In the genomic region with DNA sequence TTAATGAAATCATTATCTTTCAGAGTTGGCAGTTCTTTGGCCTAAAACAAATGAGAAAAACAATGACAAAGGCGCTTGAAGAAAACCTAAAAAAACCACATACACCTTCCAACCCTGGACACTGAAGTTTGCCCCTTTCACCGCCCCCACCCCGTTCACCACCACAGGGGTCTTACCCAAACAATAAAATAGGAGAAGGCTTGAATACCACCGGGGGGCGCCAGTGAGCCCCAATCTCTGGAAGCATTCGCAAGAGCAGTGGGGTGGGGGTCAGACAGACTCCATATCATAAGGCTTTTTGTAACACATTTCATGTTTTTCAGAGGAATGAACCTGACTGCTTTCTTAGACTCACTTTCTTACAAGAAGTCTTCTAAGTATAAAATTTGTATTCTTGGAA, we compare ENCODE assay signal across 8 cellular contexts.
A peak's percentile ranks its signal among the peaks of the same experiment; 100 is the strongest.
DNase-seq lines count a peak whose midpoint lies in the region; ATAC-seq and TF ChIP-seq lines count a peak whose summit lies in the region.

No MANE protein-coding gene starts in this region.

- no peak overlapping the region for H3K9ac ChIP-seq in HCT116 (ENCODE audit: low read length)

- H4K20me1 ChIP-seq in HCT116 (ENCODE audit: insufficient read depth) = no peaks in the 10 kb centered on the region

- no peaks in the 10 kb centered on the region for H3K79me2 ChIP-seq in HCT116 (ENCODE audit: insufficient read depth, low read length)

- H3K4me1 Mint-ChIP-seq in activated B cell treated with CpG ODN at 0.5 μM for 24 hours (peaks cover 3% of the 10 kb centered on the region), mesothelial cell of epicardium (peaks cover 50% of the 10 kb centered on the region)
- H3K4me1 Mint-ChIP-seq in stimulated activated naive B cell treated with anti-CD40 and anti-IgM and Interleukin-4, amounts not matched to agents 10 μg/mL and 1 μg/mL and 100 μg/mL, for 72 hours = peaks cover 1 to 9% of the 10 kb centered on the region in 2 donors

- peak; percentile 54 for DNase-seq in ACHN
- peak; percentile 16 for DNase-seq in HCT116 (ENCODE audit: low read depth, low spot score)
- peak; percentile 50 for DNase-seq in activated B cell treated with CpG ODN at 0.5 μM for 24 hours
- peak; percentile 44 to 47 for DNase-seq in cardiac fibroblast (ENCODE audit: low read depth in 2 of 2)
- peak; percentile 44 to 63 for DNase-seq in mesothelial cell of epicardium (ENCODE audit: low spot score in 2 of 2, unreplicated experiment in 2 of 2)
- DNase-seq in stimulated activated naive B cell treated with anti-CD40 and anti-IgM and Interleukin-4, amounts not matched to agents 10 μg/mL and 1 μg/mL and 100 μg/mL, for 72 hours = peak; percentile 21
- no peak for DNase-seq in GM19238 (ENCODE audit: insufficient read length, low spot score)

- H3K36me3 Mint-ChIP-seq in activated B cell treated with CpG ODN at 0.5 μM for 24 hours (ENCODE audit: low read depth) = peaks cover 68% of the 10 kb centered on the region
- peaks cover 13% of the 10 kb centered on the region for H3K36me3 Mint-ChIP-seq in mesothelial cell of epicardium
- H3K36me3 Mint-ChIP-seq in stimulated activated naive B cell treated with anti-CD40 and anti-IgM and Interleukin-4, amounts not matched to agents 10 μg/mL and 1 μg/mL and 100 μg/mL, for 72 hours = peaks cover 27 to 44% of the 10 kb centered on the region in 2 donors

- H3K4me1 ChIP-seq in HCT116 (ENCODE audit: control insufficient read depth in 1 of 2, insufficient read depth in 2 of 2, low read length in 2 of 2) = no peaks in the 10 kb centered on the region

- TF ChIP-seq CTCF in HCT116 (IDR thresholded peaks at IDR 0.05 in 2 of 3, conservative IDR thresholded peaks at IDR 0.05 in 1 of 3; ENCODE audit: borderline replicate concordance in 1 of 3, insufficient read depth in 1 of 3, low read depth in 2 of 3, low read length in 2 of 3) (peak; percentile 34 to 84 (median 64); a peak in 5 of 6 replicates), activated B cell treated with CpG ODN at 0.5 μM for 24 hours (IDR thresholded peaks at IDR 0.05) (no peak), cardiac fibroblast (IDR thresholded peaks at IDR 0.05; ENCODE audit: low read depth, low read length) (peak; percentile 57), mesothelial cell of epicardium (IDR thresholded peaks at IDR 0.05; ENCODE audit: unreplicated experiment) (peak; percentile 72)

- no peaks in the 10 kb centered on the region for H3K27me3 ChIP-seq in HCT116 (ENCODE audit: insufficient read depth, low read length)

- no peaks in the 10 kb centered on the region for H3K9me2 ChIP-seq in HCT116 (ENCODE audit: insufficient read depth)

- H3K9me3 Mint-ChIP-seq in activated B cell treated with CpG ODN at 0.5 μM for 24 hours (no peaks in the 10 kb centered on the region), mesothelial cell of epicardium (no peaks in the 10 kb centered on the region)
- H3K9me3 Mint-ChIP-seq in stimulated activated naive B cell treated with anti-CD40 and anti-IgM and Interleukin-4, amounts not matched to agents 10 μg/mL and 1 μg/mL and 100 μg/mL, for 72 hours = no peaks in the 10 kb centered on the region

- H3K36me3 ChIP-seq in HCT116 (ENCODE audit: control insufficient read depth in 1 of 2, insufficient read depth in 2 of 2, low read length in 2 of 2) = peaks cover 0 to 21% of the 10 kb centered on the region in 2 experiments; a peak in 2 of 4 replicates

- in situ Hi-C loops in ACHN (cut with HindIII; ENCODE audit: low pct_ligation_motif_present, low pct_unique_long_range_greater_than_20kb, low sequenced_read_pairs) = loop anchor here (25.0 kb wide), 1 partner anchor 437 kb away; no protein-coding TSS in a partner anchor

- H3K27me3 Mint-ChIP-seq in activated B cell treated with CpG ODN at 0.5 μM for 24 hours (no peaks in the 10 kb centered on the region), mesothelial cell of epicardium (ENCODE audit: low read depth) (no peaks in the 10 kb centered on the region)
- no peaks in the 10 kb centered on the region for H3K27me3 Mint-ChIP-seq in stimulated activated naive B cell treated with anti-CD40 and anti-IgM and Interleukin-4, amounts not matched to agents 10 μg/mL and 1 μg/mL and 100 μg/mL, for 72 hours

- intact Hi-C loops in HCT116 (cut with micrococcal nuclease) (loop anchor here (1.0 to 10.0 kb wide), 2 partner anchors 437 to 556 kb away; no protein-coding TSS in a partner anchor), activated B cell treated with CpG ODN at 0.5 μM for 24 hours (cut with micrococcal nuclease) (loop anchor here (1.0 to 10.0 kb wide), 7 partner anchors 114 to 1056 kb away; no protein-coding TSS in a partner anchor)

- ATAC-seq in HCT116 (peak; percentile 67), activated B cell treated with CpG ODN at 0.5 μM for 24 hours (ENCODE audit: low read depth) (peak; percentile 64), GM19395 (IDR thresholded peaks at IDR 0.05; ENCODE audit: unreplicated experiment) (no peak)
- ATAC-seq in stimulated activated naive B cell treated with anti-CD40 and anti-IgM and Interleukin-4, amounts not matched to agents 10 μg/mL and 1 μg/mL and 100 μg/mL, for 72 hours (replicated peaks) = peak in 1 of 2 donors; percentile 27

- H3K4me3 ChIP-seq in HCT116 (replicated peaks in 1 of 2; ENCODE audit: low read depth in 1 of 2, low read length in 2 of 2) (no peak overlapping the region), cardiac fibroblast (replicated peaks in 1 of 2; ENCODE audit: low read depth in 2 of 2, low read length in 2 of 2) (no peak overlapping the region)

- no TSS peak for BruUV-seq in HCT116 (replicated peaks; lab: Mats Ljungman, UMichigan)

- no peak overlapping the region for H3K4me3 Mint-ChIP-seq in activated B cell treated with CpG ODN at 0.5 μM for 24 hours
- H3K4me3 Mint-ChIP-seq in mesothelial cell of epicardium = no peak overlapping the region
- no peak overlapping the region for H3K4me3 Mint-ChIP-seq in stimulated activated naive B cell treated with anti-CD40 and anti-IgM and Interleukin-4, amounts not matched to agents 10 μg/mL and 1 μg/mL and 100 μg/mL, for 72 hours

- no peak overlapping the region for H3K27ac ChIP-seq in HCT116 (ENCODE audit: low read depth, low read length)

- POLR2A ChIA-PET in HCT116 (lab: Charles Lee) = no interaction called here
- POLR2A ChIA-PET in activated B cell treated with CpG ODN at 0.5 μM for 24 hours (lab: Charles Lee) = interaction anchor here (1.5 kb wide), 1 partner anchor 114 kb away, joined by 4 read pairs; no protein-coding TSS in a partner anchor

- no peak overlapping the region for H2AFZ ChIP-seq in HCT116 (ENCODE audit: low read depth, low read length, poor library complexity, severe bottlenecking)

- H3K4me2 ChIP-seq in HCT116 (ENCODE audit: low read length) = no peak overlapping the region

- RAD21 ChIA-PET in HCT116 (lab: Charles Lee; ENCODE audit: low non-redundant PET in 1 of 2, low total read pairs in 2 of 2, uncharacterized antibody in 2 of 2, unreplicated experiment in 2 of 2) = no interaction called here

- H3K9me3 ChIP-seq in HCT116 (ENCODE audit: control insufficient read depth in 1 of 2, insufficient read depth in 1 of 2, low read depth in 1 of 2, low read length in 2 of 2) = no peaks in the 10 kb centered on the region

- no peak overlapping the region for H3K27ac Mint-ChIP-seq in activated B cell treated with CpG ODN at 0.5 μM for 24 hours
- H3K27ac Mint-ChIP-seq in mesothelial cell of epicardium = peak overlapping the region; percentile 50
- no peak overlapping the region for H3K27ac Mint-ChIP-seq in stimulated activated naive B cell treated with anti-CD40 and anti-IgM and Interleukin-4, amounts not matched to agents 10 μg/mL and 1 μg/mL and 100 μg/mL, for 72 hours

- no peak for TF ChIP-seq POLR2A in HCT116 (IDR thresholded peaks at IDR 0.05; ENCODE audit: borderline replicate concordance, extremely low read depth, insufficient read depth, insufficient read length)

- CTCF ChIA-PET in HCT116 (lab: Charles Lee) (no interaction called here), activated B cell treated with CpG ODN at 0.5 μM for 24 hours (lab: Charles Lee) (interaction anchor here (0.8 to 2.2 kb wide), 5 partner anchors 10 to 557 kb away, joined by 3 to 13 read pairs (median 4); no protein-coding TSS in a partner anchor)

- peak; percentile 43 for TF ChIP-seq RAD21 in HCT116 (IDR thresholded peaks at IDR 0.05; ENCODE audit: low read depth)

TF ChIP-seq in HCT116, 20 proteins besides CTCF, POLR2A, EP300 and RAD21:
- TF ChIP-seq ELF1 (IDR thresholded peaks at IDR 0.05; ENCODE audit: borderline replicate concordance, low read depth) (no peak), CEBPB (IDR thresholded peaks at IDR 0.05; ENCODE audit: low read depth) (no peak), JUND (IDR thresholded peaks at IDR 0.05) (no peak), SP1 (IDR thresholded peaks at IDR 0.05; ENCODE audit: low read depth) (no peak), TCF7L2 (IDR thresholded peaks at IDR 0.05; ENCODE audit: borderline replicate concordance, extremely low read depth, insufficient read depth, insufficient read length) (no peak)
- TF ChIP-seq, protein P1, sequence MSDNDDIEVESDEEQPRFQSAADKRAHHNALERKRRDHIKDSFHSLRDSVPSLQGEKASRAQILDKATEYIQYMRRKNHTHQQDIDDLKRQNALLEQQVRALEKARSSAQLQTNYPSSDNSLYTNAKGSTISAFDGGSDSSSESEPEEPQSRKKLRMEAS (IDR thresholded peaks at IDR 0.05) = no peak
TF ChIP-seq in HCT116: peak in this region for 0.
